In the genomic region with DNA sequence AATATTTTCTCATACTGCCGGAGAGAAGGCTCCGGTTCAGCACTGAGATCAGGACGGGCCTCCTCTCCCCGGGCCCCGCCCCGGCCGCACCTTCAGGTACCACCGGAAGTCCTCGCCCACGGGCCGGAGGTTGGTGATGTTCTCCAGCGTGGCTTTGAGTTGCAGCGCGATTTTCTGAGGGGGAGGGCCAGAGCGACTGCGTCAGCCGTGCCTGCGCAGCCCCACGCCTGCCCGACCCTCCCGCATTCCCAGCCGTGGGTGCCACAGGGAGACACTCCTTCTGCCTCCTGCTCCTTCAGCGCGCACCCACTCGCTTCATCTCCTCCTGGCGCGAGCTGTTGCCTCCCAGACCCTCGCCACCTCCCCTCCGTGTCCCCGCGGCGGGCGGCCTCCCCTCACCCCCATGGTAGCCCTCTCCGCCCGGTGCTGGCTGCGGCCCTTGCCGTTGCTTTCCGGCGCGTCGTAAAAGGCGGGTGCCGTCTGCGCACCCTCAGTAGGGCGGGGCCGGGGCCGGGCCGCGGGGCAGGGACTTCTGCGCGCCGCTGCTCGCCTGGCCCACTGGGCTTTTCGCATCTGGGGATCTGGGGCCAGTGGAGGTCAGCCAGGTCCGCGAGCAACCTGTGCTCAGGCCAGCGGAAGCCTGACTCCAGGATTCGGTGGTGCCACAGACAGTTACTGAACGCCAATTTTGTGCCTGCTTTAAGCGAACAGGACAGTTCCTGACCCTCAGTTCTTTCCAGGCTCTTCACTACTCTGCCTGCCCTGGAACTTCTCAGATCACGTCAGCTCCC, we compare ENCODE assay signal across 1 cellular context.
A peak's percentile ranks its signal among the peaks of the same experiment; 100 is the strongest.
TF ChIP-seq lines count a peak whose summit lies in the region.

A gene (minus strand): TSS at position 464 of the 791 bp plus-strand sequence. CDS start 59 bp downstream, at position 405.

TF ChIP-seq in HepG2, 621 proteins besides CTCF, POLR2A, EP300 and RAD21 (continued from another document):
- TF ChIP-seq TOPORS (CRISPR knock-in tag; IDR thresholded peaks at IDR 0.05): peak; percentile 81
- no peak for TF ChIP-seq SMAD9 (CRISPR knock-in tag; IDR thresholded peaks at IDR 0.05)
- no peak for TF ChIP-seq SP140L (CRISPR knock-in tag; IDR thresholded peaks at IDR 0.05; ENCODE audit: borderline replicate concordance)
- TF ChIP-seq, protein P1, sequence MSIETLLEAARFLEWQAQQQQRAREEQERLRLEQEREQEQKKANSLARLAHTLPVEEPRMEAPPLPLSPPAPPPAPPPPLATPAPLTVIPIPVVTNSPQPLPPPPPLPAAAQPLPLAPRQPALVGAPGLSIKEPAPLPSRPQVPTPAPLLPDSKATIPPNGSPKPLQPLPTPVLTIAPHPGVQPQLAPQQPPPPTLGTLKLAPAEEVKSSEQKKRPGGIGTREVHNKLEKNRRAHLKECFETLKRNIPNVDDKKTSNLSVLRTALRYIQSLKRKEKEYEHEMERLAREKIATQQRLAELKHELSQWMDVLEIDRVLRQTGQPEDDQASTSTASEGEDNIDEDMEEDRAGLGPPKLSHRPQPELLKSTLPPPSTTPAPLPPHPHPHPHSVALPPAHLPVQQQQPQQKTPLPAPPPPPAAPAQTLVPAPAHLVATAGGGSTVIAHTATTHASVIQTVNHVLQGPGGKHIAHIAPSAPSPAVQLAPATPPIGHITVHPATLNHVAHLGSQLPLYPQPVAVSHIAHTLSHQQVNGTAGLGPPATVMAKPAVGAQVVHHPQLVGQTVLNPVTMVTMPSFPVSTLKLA (IDR thresholded peaks at IDR 0.05): 0 out of 2 replicates have a peak, but pooled peaks have one; percentile 39
- TF ChIP-seq, protein P2, sequence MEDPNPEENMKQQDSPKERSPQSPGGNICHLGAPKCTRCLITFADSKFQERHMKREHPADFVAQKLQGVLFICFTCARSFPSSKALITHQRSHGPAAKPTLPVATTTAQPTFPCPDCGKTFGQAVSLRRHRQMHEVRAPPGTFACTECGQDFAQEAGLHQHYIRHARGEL (CRISPR knock-in tag; IDR thresholded peaks at IDR 0.05): no peak
- TF ChIP-seq RARG (CRISPR knock-in tag; IDR thresholded peaks at IDR 0.05; ENCODE audit: low read depth): 0 out of 2 replicates have a peak, but pooled peaks have one; percentile 76
- peak; percentile 97 for TF ChIP-seq KAT7 (CRISPR knock-in tag; IDR thresholded peaks at IDR 0.05; ENCODE audit: borderline replicate concordance)
- peak; percentile 57; the same call in 1 of the 2 replicates for TF ChIP-seq SIN3A (IDR thresholded peaks at IDR 0.05; ENCODE audit: borderline replicate concordance, low read depth, low read length)
- TF ChIP-seq ZNF567 (CRISPR knock-in tag; IDR thresholded peaks at IDR 0.05; ENCODE audit: borderline replicate concordance): peak; percentile 97; the same call in 1 of the 2 replicates
- no peak for TF ChIP-seq ADNP (CRISPR knock-in tag; IDR thresholded peaks at IDR 0.05)
- TF ChIP-seq, protein P3, sequence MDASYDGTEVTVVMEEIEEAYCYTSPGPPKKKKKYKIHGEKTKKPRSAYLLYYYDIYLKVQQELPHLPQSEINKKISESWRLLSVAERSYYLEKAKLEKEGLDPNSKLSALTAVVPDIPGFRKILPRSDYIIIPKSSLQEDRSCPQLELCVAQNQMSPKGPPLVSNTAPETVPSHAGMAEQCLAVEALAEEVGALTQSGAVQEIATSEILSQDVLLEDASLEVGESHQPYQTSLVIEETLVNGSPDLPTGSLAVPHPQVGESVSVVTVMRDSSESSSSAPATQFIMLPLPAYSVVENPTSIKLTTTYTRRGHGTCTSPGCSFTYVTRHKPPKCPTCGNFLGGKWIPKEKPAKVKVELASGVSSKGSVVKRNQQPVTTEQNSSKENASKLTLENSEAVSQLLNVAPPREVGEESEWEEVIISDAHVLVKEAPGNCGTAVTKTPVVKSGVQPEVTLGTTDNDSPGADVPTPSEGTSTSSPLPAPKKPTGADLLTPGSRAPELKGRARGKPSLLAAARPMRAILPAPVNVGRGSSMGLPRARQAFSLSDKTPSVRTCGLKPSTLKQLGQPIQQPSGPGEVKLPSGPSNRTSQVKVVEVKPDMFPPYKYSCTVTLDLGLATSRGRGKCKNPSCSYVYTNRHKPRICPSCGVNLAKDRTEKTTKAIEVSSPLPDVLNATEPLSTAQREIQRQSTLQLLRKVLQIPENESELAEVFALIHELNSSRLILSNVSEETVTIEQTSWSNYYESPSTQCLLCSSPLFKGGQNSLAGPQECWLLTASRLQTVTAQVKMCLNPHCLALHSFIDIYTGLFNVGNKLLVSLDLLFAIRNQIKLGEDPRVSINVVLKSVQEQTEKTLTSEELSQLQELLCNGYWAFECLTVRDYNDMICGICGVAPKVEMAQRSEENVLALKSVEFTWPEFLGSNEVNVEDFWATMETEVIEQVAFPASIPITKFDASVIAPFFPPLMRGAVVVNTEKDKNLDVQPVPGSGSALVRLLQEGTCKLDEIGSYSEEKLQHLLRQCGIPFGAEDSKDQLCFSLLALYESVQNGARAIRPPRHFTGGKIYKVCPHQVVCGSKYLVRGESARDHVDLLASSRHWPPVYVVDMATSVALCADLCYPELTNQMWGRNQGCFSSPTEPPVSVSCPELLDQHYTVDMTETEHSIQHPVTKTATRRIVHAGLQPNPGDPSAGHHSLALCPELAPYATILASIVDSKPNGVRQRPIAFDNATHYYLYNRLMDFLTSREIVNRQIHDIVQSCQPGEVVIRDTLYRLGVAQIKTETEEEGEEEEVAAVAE (CRISPR knock-in tag; IDR thresholded peaks at IDR 0.05; ENCODE audit: borderline replicate concordance): peak; percentile 29
- no peak for TF ChIP-seq SCMH1 (CRISPR knock-in tag; IDR thresholded peaks at IDR 0.05; ENCODE audit: borderline replicate concordance)
- TF ChIP-seq NFATC3 (CRISPR knock-in tag; IDR thresholded peaks at IDR 0.05): 0 out of 2 replicates have a peak, but pooled peaks have one; percentile 85
- TF ChIP-seq, protein P4, sequence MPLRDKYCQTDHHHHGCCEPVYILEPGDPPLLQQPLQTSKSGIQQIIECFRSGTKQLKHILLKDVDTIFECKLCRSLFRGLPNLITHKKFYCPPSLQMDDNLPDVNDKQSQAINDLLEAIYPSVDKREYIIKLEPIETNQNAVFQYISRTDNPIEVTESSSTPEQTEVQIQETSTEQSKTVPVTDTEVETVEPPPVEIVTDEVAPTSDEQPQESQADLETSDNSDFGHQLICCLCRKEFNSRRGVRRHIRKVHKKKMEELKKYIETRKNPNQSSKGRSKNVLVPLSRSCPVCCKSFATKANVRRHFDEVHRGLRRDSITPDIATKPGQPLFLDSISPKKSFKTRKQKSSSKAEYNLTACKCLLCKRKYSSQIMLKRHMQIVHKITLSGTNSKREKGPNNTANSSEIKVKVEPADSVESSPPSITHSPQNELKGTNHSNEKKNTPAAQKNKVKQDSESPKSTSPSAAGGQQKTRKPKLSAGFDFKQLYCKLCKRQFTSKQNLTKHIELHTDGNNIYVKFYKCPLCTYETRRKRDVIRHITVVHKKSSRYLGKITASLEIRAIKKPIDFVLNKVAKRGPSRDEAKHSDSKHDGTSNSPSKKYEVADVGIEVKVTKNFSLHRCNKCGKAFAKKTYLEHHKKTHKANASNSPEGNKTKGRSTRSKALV (CRISPR knock-in tag; IDR thresholded peaks at IDR 0.05): peak; percentile 71; the same call in 1 of the 2 replicates
- TF ChIP-seq ZNF24 (IDR thresholded peaks at IDR 0.05): no peak
- TF ChIP-seq SUZ12 (IDR thresholded peaks at IDR 0.05; ENCODE audit: low read depth, low read length): no peak
- peak; percentile 73 for TF ChIP-seq TEAD3 (CRISPR knock-in tag; optimal IDR thresholded peaks at IDR 0.05; ENCODE audit: borderline replicate concordance)
- TF ChIP-seq FOXO1 (CRISPR knock-in tag; IDR thresholded peaks at IDR 0.05): no peak; the same call in 1 of the 2 replicates
- TF ChIP-seq TEAD2 (CRISPR knock-in tag; IDR thresholded peaks at IDR 0.05): 0 out of 2 replicates have a peak, but pooled peaks have one; percentile 87
- TF ChIP-seq EEA1 (CRISPR knock-in tag; IDR thresholded peaks at IDR 0.05; ENCODE audit: borderline replicate concordance): peak; percentile 86; the same call in 1 of the 2 replicates
- TF ChIP-seq HDAC6 (IDR thresholded peaks at IDR 0.05; ENCODE audit: low read depth, low read length): no peak
- no peak for TF ChIP-seq ZNF496 (CRISPR knock-in tag; IDR thresholded peaks at IDR 0.05; ENCODE audit: insufficient replicate concordance)
- TF ChIP-seq ZNF709 (CRISPR knock-in tag; IDR thresholded peaks at IDR 0.05): peak; percentile 90; the same call in 1 of the 2 replicates
- peak; percentile 98 for TF ChIP-seq RBM39 (IDR thresholded peaks at IDR 0.05; ENCODE audit: low read depth, low read length, poor library complexity, severe bottlenecking)
- TF ChIP-seq DNMT3B (CRISPR knock-in tag; conservative IDR thresholded peaks at IDR 0.05): no peak
- TF ChIP-seq MEIS1 (CRISPR knock-in tag; IDR thresholded peaks at IDR 0.05; ENCODE audit: borderline replicate concordance): no peak; the same call in 1 of the 2 replicates
- TF ChIP-seq CHD4 (IDR thresholded peaks at IDR 0.05; ENCODE audit: borderline replicate concordance, low read length): no peak
- TF ChIP-seq SOX13 (IDR thresholded peaks at IDR 0.05): peak; percentile 59; the same call in 1 of the 2 replicates
- TF ChIP-seq SOX13 (CRISPR knock-in tag; conservative IDR thresholded peaks at IDR 0.05 in 1 of 2, IDR thresholded peaks at IDR 0.05 in 1 of 2): peak in 1 of 2 experiments; percentile 20; a peak in 2 of 4 replicates
- TF ChIP-seq ARNT2 (CRISPR knock-in tag; IDR thresholded peaks at IDR 0.05; ENCODE audit: low read depth): peak; percentile 93; the same call in 1 of the 2 replicates
- TF ChIP-seq ZSCAN30 (CRISPR knock-in tag; IDR thresholded peaks at IDR 0.05): no peak; the same call in 1 of the 2 replicates
- TF ChIP-seq ZNF510 (CRISPR knock-in tag; IDR thresholded peaks at IDR 0.05; ENCODE audit: low read depth): peak; percentile 76; the same call in 1 of the 2 replicates
